ENCODE assay signal across 10 cellular contexts in genomic region chr6:75147512-75147911, GRCh38.
DNase-seq lines count a peak whose midpoint lies in the region; ATAC-seq and TF ChIP-seq lines count a peak whose summit lies in the region.
"Had no signal": no experiment of that assay in that cellular context is flagged by ENCODE, and none has a peak within 500 bp of the region (broad histone marks: within the 10 kb centered on the region; RNA-seq: fewer than 3 reads in every experiment).

No MANE protein-coding gene starts in this region.

- H3K36me3 Mint-ChIP-seq in nephron progenitor cell (ENCODE audit: low read depth): no peaks in the 10 kb centered on the region
- H3K36me3 Mint-ChIP-seq: naive thymus-derived CD8-positive, alpha-beta T cell had no signal

- no peaks in the 10 kb centered on the region for H3K27me3 Mint-ChIP-seq in nephron progenitor cell (ENCODE audit: low read depth, poor library complexity)

- no peaks in the 10 kb centered on the region for H3K4me1 Mint-ChIP-seq in nephron progenitor cell
- H3K4me1 Mint-ChIP-seq: naive thymus-derived CD8-positive, alpha-beta T cell had no signal

- in situ Hi-C loops in astrocyte of the cerebellum (cut with HindIII; ENCODE audit: low sequenced_read_pairs): no loop called here

- DNase-seq in astrocyte of the cerebellum (ENCODE audit: low read depth) (peak; percentile 28), foreskin melanocyte (no peak), nephron progenitor cell (no peak), hepatic stellate cell (ENCODE audit: low spot score) (no peak)
- DNase-seq in stimulated activated CD8-positive, alpha-beta memory T cell treated with anti-CD3 and anti-CD28 coated beads, Interleukin-4, amount 100 ng/mL, for 48 hours: no peak
- DNase-seq: naive thymus-derived CD8-positive, alpha-beta T cell; stimulated activated CD4-positive, alpha-beta T cell treated with anti-CD3 and anti-CD28 coated beads, Interleukin-1b, Interleukin-23, amount 100 ng/mL, for 48 hours had no signal

- no peaks in the 10 kb centered on the region for H3K9me3 Mint-ChIP-seq in nephron progenitor cell
- H3K9me3 Mint-ChIP-seq: naive thymus-derived CD8-positive, alpha-beta T cell had no signal

- TF ChIP-seq CTCF in astrocyte of the cerebellum (IDR thresholded peaks at IDR 0.05; ENCODE audit: low read depth, low read length, missing control alignments): no peak
- TF ChIP-seq CTCF in nephron progenitor cell (IDR thresholded peaks at IDR 0.05): no peak

- no peak overlapping the region for H3K4me3 ChIP-seq in astrocyte of the cerebellum (ENCODE audit: low read depth, low read length)

- ATAC-seq in GM18502 (IDR thresholded peaks at IDR 0.05; ENCODE audit: poor library complexity, unreplicated experiment) (peak; percentile 99), GM21360 (IDR thresholded peaks at IDR 0.05; ENCODE audit: unreplicated experiment) (peak; percentile 97), HG03025 (IDR thresholded peaks at IDR 0.05; ENCODE audit: low FRiP score, unreplicated experiment) (peak; percentile 85)
- ATAC-seq: naive thymus-derived CD8-positive, alpha-beta T cell had no signal

- no peak overlapping the region for H3K27ac Mint-ChIP-seq in nephron progenitor cell
- H3K27ac Mint-ChIP-seq: naive thymus-derived CD8-positive, alpha-beta T cell had no signal

- no peak overlapping the region for H3K4me3 Mint-ChIP-seq in nephron progenitor cell
- H3K4me3 Mint-ChIP-seq: naive thymus-derived CD8-positive, alpha-beta T cell had no signal
